ENCODE assay signal across 15 cellular contexts in genomic region chr21:43603230-43603626, GRCh38. TPM values are rescaled to one million over a fixed set of nuclear protein-coding genes. Genes with fewer than 3 reads are reported as not detected.
DNase-seq lines count a peak whose midpoint lies in the region; ATAC-seq and TF ChIP-seq lines count a peak whose summit lies in the region.
"Had no signal": no experiment of that assay in that cellular context is flagged by ENCODE, and none has a peak within 500 bp of the region (broad histone marks: within the 10 kb centered on the region; RNA-seq: fewer than 3 reads in every experiment).

No MANE protein-coding gene starts in this region.

- H3K79me2 ChIP-seq in SK-N-SH (ENCODE audit: insufficient read depth) = no peaks in the 10 kb centered on the region; the same call in 1 of the 2 replicates

- H3K27me3 ChIP-seq in SK-N-SH (ENCODE audit: insufficient read depth) = no peaks in the 10 kb centered on the region
- H3K27me3 ChIP-seq: cardiac muscle cell had no signal

- no peaks in the 10 kb centered on the region for H3K36me3 ChIP-seq in SK-N-SH (replicated peaks in 1 of 2; ENCODE audit: control insufficient read depth in 1 of 2, insufficient read depth in 2 of 2, low read length in 1 of 2)
- H3K36me3 ChIP-seq: cardiac muscle cell had no signal

- no peaks in the 10 kb centered on the region for H4K20me1 ChIP-seq in SK-N-SH (ENCODE audit: insufficient read depth)

- no peaks in the 10 kb centered on the region for H3K9me3 Mint-ChIP-seq in stimulated activated effector memory CD8-positive, alpha-beta T cell treated with anti-CD3 and anti-CD28 coated beads, Interleukin-12 subunit alpha, Interleukin-12 subunit beta, amount 100 ng/mL, for 72 hours
- H3K9me3 Mint-ChIP-seq: CD8-positive, alpha-beta memory T cell; natural killer cell had no signal

- POLR2A ChIA-PET in SK-N-SH (lab: Yijun Ruan, JAX) = no interaction called here

- no peaks in the 10 kb centered on the region for H3K9me2 ChIP-seq in SK-N-SH

- no peak overlapping the region for H3K4me3 ChIP-seq in SK-N-SH (ENCODE audit: low read depth in 2 of 2, low read length in 1 of 2)
- H3K4me3 ChIP-seq: cardiac muscle cell had no signal

- WGBS in SK-N-SH (ENCODE audit: low lambda C conversion rate) = 84% methylated on average over 5 of the region's 5 CpGs

- no peak overlapping the region for H3K4me3 Mint-ChIP-seq in stimulated activated effector memory CD8-positive, alpha-beta T cell treated with anti-CD3 and anti-CD28 coated beads, Interleukin-12 subunit alpha, Interleukin-12 subunit beta, amount 100 ng/mL, for 72 hours
- H3K4me3 Mint-ChIP-seq: CD8-positive, alpha-beta memory T cell; natural killer cell had no signal

- TF ChIP-seq EP300 in SK-N-SH (IDR thresholded peaks at IDR 0.05; ENCODE audit: borderline replicate concordance in 1 of 2, low read depth in 1 of 2, low read length in 1 of 2) = no peak

- H3K36me3 Mint-ChIP-seq in stimulated activated effector memory CD8-positive, alpha-beta T cell treated with anti-CD3 and anti-CD28 coated beads, Interleukin-12 subunit alpha, Interleukin-12 subunit beta, amount 100 ng/mL, for 72 hours = no peaks in the 10 kb centered on the region
- H3K36me3 Mint-ChIP-seq: CD8-positive, alpha-beta memory T cell; natural killer cell had no signal

- peak; percentile 15 for DNase-seq in NCI-H2196 (lab: John Stamatoyannopoulos, UW; ENCODE audit: unreplicated experiment)
- DNase-seq in NCI-H2196 treated with DMSO at 0.1 percent for 48 hours (lab: John Stamatoyannopoulos, UW; ENCODE audit: unreplicated experiment) = no peak
- DNase-seq in SK-N-SH = no peak
- DNase-seq in left lobe of liver (ENCODE audit: low spot score) = no peak
- no peak for DNase-seq in stimulated activated effector memory CD8-positive, alpha-beta T cell treated with anti-CD3 and anti-CD28 coated beads, Interleukin-12 subunit alpha, Interleukin-12 subunit beta, amount 100 ng/mL, for 72 hours (ENCODE audit: low spot score in 2 of 2)
- DNase-seq in cerebellar nuclear complex (lab: John Stamatoyannopoulos, UW) = no peak
- DNase-seq in iPS-NIHi11 (ENCODE audit: low spot score) = no peak
- DNase-seq in OCI-M1 (lab: John Stamatoyannopoulos, UW) = no peak
- DNase-seq: activated naive CD4-positive, alpha-beta T cell treated with Interleukin-2 at 50 U/mL for 16 hours; CD8-positive, alpha-beta memory T cell; GF-D8; natural killer cell; NCI-H2227 treated with DMSO at 0.1 percent for 48 hours; stimulated activated CD4-positive, alpha-beta T cell treated with anti-CD3 and anti-CD28 coated beads, Interleukin-4, amount 100 ng/mL, for 24 hours had no signal

- peak; percentile 31 for ATAC-seq in left lobe of liver
- peak; percentile 8 for ATAC-seq in stimulated activated effector memory CD8-positive, alpha-beta T cell treated with anti-CD3 and anti-CD28 coated beads, Interleukin-12 subunit alpha, Interleukin-12 subunit beta, amount 100 ng/mL, for 72 hours
- ATAC-seq: natural killer cell had no signal

- TF ChIP-seq RAD21 in SK-N-SH (IDR thresholded peaks at IDR 0.05; ENCODE audit: low read length) = no peak

- H3F3A ChIP-seq in SK-N-SH (replicated peaks; ENCODE audit: insufficient read depth) = peaks cover 39% of the 10 kb centered on the region

- H3K4me2 ChIP-seq in SK-N-SH = no peak overlapping the region

- no peak overlapping the region for H3K27ac Mint-ChIP-seq in stimulated activated effector memory CD8-positive, alpha-beta T cell treated with anti-CD3 and anti-CD28 coated beads, Interleukin-12 subunit alpha, Interleukin-12 subunit beta, amount 100 ng/mL, for 72 hours
- H3K27ac Mint-ChIP-seq: CD8-positive, alpha-beta memory T cell; natural killer cell had no signal

- no peak overlapping the region for H2AFZ ChIP-seq in SK-N-SH (ENCODE audit: low read depth)

- H3K9me3 ChIP-seq in SK-N-SH = no peaks in the 10 kb centered on the region

- TF ChIP-seq CTCF in SK-N-SH (IDR thresholded peaks at IDR 0.05) = no peak

- CTCF ChIA-PET in SK-N-SH (lab: Yijun Ruan, JAX) = interaction anchor here (0.9 to 3.8 kb wide), 3 partner anchors 8 to 43 kb away, joined by 3 to 17 read pairs (median 3); no protein-coding TSS in a partner anchor

- H3K9ac ChIP-seq in SK-N-SH = no peak overlapping the region

- peaks cover 23 to 27% of the 10 kb centered on the region in 2 experiments; a peak in 3 of 4 replicates for H3K4me1 ChIP-seq in SK-N-SH (ENCODE audit: control insufficient read depth in 1 of 2, insufficient read depth in 2 of 2, low read depth in 1 of 2, low read length in 1 of 2)

- peak overlapping the region; percentile 24 to 89 for H3K27ac ChIP-seq in SK-N-SH (ENCODE audit: low read depth in 2 of 2, low read length in 1 of 2)

- H3K4me1 Mint-ChIP-seq in stimulated activated effector memory CD8-positive, alpha-beta T cell treated with anti-CD3 and anti-CD28 coated beads, Interleukin-12 subunit alpha, Interleukin-12 subunit beta, amount 100 ng/mL, for 72 hours = peaks cover 5% of the 10 kb centered on the region

TF ChIP-seq in SK-N-SH, 30 proteins besides CTCF, POLR2A, EP300 and RAD21:
- TF ChIP-seq SIN3A (IDR thresholded peaks at IDR 0.05; ENCODE audit: borderline replicate concordance, low read depth, low read length) = no peak
- no peak for TF ChIP-seq TEAD4 (IDR thresholded peaks at IDR 0.05; ENCODE audit: borderline replicate concordance, insufficient read depth)
- peak; percentile 3; the same call in 1 of the 2 replicates for TF ChIP-seq MXI1 (IDR thresholded peaks at IDR 0.05; ENCODE audit: low read depth, low read length)
- TF ChIP-seq SMC3 (IDR thresholded peaks at IDR 0.05; ENCODE audit: low read depth, low read length) = no peak
- TF ChIP-seq PBX3 (IDR thresholded peaks at IDR 0.05) = 0 out of 2 replicates have a peak, but pooled peaks have one; percentile 6
- TF ChIP-seq GATA2 (CRISPR knock-in tag; IDR thresholded peaks at IDR 0.05) = no peak

RNA-seq across cellular contexts. Expression of gene HSF2BP, which starts 56.1 kb away (rescaled TPM):
- polyA plus RNA-seq in SK-N-SH (2012; rRNA removed) = 1.1 TPM in 2 replicates
- polyA plus RNA-seq in SK-N-SH (2012; cell fraction: cytosol; rRNA removed) = 1.1 and 1.7 TPM in 2 replicates
- polyA plus RNA-seq in SK-N-SH (2012; cell fraction: nucleus; rRNA removed) = 1.0 and 1.3 TPM in 2 replicates
- total RNA-seq in left lobe of liver = 0.20 TPM

RNA-seq across cellular contexts. Expression of gene RRP1B, which starts 56.1 kb away (rescaled TPM):
- polyA plus RNA-seq in SK-N-SH (2012; rRNA removed) = 9.6 and 10.4 TPM in 2 replicates
- polyA plus RNA-seq in SK-N-SH (2012; cell fraction: cytosol; rRNA removed) = 8.6 and 10.1 TPM in 2 replicates
- 11.7 and 12.3 TPM in 2 replicates for polyA plus RNA-seq in SK-N-SH (2012; cell fraction: nucleus; rRNA removed)
- 7.7 TPM for total RNA-seq in left lobe of liver
